Comparison of ENCODE assay signal across 1 cellular context in the genomic region with DNA sequence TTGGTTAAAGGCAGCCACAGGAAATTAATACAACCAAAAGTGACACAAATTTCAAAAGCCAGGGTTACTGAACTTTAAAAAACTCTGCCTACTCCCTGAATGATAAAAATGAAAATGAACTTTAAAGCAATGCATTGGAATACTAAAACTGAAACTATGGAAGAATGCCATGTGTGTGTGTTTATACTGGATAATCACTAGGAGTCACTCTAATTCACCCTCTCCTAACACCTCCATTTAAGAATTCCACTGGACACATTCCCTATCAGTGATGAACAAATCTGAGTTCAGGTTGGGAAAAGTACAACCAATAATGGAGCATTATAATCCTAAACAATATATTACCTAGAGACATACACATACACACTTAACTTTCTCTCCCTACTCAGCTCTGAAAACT.
TF ChIP-seq lines count a peak whose summit lies in the region.

No MANE protein-coding gene starts in this region.

TF ChIP-seq in WTC11, 78 proteins besides CTCF, POLR2A, EP300 and RAD21 (continued from another document):
- TF ChIP-seq, protein P1, sequence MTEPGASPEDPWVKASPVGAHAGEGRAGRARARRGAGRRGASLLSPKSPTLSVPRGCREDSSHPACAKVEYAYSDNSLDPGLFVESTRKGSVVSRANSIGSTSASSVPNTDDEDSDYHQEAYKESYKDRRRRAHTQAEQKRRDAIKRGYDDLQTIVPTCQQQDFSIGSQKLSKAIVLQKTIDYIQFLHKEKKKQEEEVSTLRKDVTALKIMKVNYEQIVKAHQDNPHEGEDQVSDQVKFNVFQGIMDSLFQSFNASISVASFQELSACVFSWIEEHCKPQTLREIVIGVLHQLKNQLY (CRISPR knock-in tag; IDR thresholded peaks at IDR 0.05) = no peak
- no peak for TF ChIP-seq TCF7 (CRISPR knock-in tag; IDR thresholded peaks at IDR 0.05; ENCODE audit: low read depth)
- no peak for TF ChIP-seq ETV6 (CRISPR knock-in tag; IDR thresholded peaks at IDR 0.05)
- no peak for TF ChIP-seq MYBL2 (CRISPR knock-in tag; IDR thresholded peaks at IDR 0.05)
- TF ChIP-seq ZNF263 (CRISPR knock-in tag; IDR thresholded peaks at IDR 0.05; ENCODE audit: low read depth) = no peak
- no peak for TF ChIP-seq NFATC4 (CRISPR knock-in tag; IDR thresholded peaks at IDR 0.05)
- TF ChIP-seq, protein P2, sequence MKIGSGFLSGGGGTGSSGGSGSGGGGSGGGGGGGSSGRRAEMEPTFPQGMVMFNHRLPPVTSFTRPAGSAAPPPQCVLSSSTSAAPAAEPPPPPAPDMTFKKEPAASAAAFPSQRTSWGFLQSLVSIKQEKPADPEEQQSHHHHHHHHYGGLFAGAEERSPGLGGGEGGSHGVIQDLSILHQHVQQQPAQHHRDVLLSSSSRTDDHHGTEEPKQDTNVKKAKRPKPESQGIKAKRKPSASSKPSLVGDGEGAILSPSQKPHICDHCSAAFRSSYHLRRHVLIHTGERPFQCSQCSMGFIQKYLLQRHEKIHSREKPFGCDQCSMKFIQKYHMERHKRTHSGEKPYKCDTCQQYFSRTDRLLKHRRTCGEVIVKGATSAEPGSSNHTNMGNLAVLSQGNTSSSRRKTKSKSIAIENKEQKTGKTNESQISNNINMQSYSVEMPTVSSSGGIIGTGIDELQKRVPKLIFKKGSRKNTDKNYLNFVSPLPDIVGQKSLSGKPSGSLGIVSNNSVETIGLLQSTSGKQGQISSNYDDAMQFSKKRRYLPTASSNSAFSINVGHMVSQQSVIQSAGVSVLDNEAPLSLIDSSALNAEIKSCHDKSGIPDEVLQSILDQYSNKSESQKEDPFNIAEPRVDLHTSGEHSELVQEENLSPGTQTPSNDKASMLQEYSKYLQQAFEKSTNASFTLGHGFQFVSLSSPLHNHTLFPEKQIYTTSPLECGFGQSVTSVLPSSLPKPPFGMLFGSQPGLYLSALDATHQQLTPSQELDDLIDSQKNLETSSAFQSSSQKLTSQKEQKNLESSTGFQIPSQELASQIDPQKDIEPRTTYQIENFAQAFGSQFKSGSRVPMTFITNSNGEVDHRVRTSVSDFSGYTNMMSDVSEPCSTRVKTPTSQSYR (CRISPR knock-in tag; IDR thresholded peaks at IDR 0.05) = no peak
